In the genomic region with DNA sequence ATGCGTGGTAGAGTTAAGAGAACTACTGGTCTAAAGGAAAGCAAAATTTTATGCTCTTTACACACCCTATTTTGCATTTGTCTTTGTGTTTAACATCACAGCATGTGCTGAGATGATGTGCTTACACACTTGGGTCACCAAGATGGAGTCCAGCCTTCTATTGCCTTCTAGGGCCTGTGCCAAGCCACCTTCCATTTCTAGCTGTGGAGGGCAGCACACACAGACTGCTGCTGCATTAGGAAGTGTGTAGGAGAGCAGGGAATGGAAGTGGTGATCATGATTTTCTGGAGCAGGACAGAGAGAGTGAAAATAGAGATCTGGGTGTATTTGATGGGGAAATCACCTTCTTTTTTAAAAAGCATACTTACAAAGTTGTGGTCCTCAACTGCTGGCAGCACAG, we compare ENCODE assay signal across 14 cellular contexts.
"Had no signal": no experiment of that assay in that cellular context is flagged by ENCODE, and none has a peak within 500 bp of the region (broad histone marks: within the 10 kb centered on the region; RNA-seq: fewer than 3 reads in every experiment).

No MANE protein-coding gene starts in this region.

- H3K36me3 ChIP-seq: ascending aorta, esophagus muscularis mucosa, lower lobe of right lung, sigmoid colon, upper lobe of right lung had no signal

- DNase-seq: activated CD4-positive, alpha-beta memory T cell treated with anti-CD3 and anti-CD28 coated beads, Interleukin-2, amount 10 ng/mL, durations not matched to agents 7 days and 5 days; activated CD4-positive, alpha-beta T cell treated with anti-CD3 and anti-CD28 coated beads for 1 hour; activated T-cell treated with anti-CD3 and anti-CD28 coated beads, Interleukin-2, amount 50 U/mL, for 72 hours; dorsolateral prefrontal cortex; immature natural killer cell; lower lobe of right lung; naive B cell; sigmoid colon; stimulated activated CD4-positive, alpha-beta T cell treated with anti-CD3 and anti-CD28 coated beads, Interleukin-2, amount 100 ng/mL, for 24 hours; stimulated activated naive CD4-positive, alpha-beta T cell; T-helper 9 cell; upper lobe of right lung had no signal

- H3K4me3 ChIP-seq: ascending aorta, dorsolateral prefrontal cortex, esophagus muscularis mucosa, lower lobe of right lung, sigmoid colon, upper lobe of right lung had no signal

- H3K4me3 Mint-ChIP-seq: activated CD4-positive, alpha-beta memory T cell treated with anti-CD3 and anti-CD28 coated beads, Interleukin-2, amount 10 ng/mL, durations not matched to agents 7 days and 5 days; activated T-cell treated with anti-CD3 and anti-CD28 coated beads, Interleukin-2, amount 50 U/mL, for 72 hours; immature natural killer cell; naive B cell had no signal

- H3K4me1 ChIP-seq: ascending aorta, esophagus muscularis mucosa, lower lobe of right lung, sigmoid colon, upper lobe of right lung had no signal

- H3K27ac Mint-ChIP-seq: activated CD4-positive, alpha-beta memory T cell treated with anti-CD3 and anti-CD28 coated beads, Interleukin-2, amount 10 ng/mL, durations not matched to agents 7 days and 5 days; activated T-cell treated with anti-CD3 and anti-CD28 coated beads, Interleukin-2, amount 50 U/mL, for 72 hours; immature natural killer cell; naive B cell had no signal

- H3K9me3 ChIP-seq: ascending aorta, esophagus muscularis mucosa, lower lobe of right lung, sigmoid colon, upper lobe of right lung had no signal

- H3K27me3 ChIP-seq: ascending aorta, dorsolateral prefrontal cortex, esophagus muscularis mucosa, sigmoid colon, upper lobe of right lung had no signal

- H3K4me1 Mint-ChIP-seq: activated CD4-positive, alpha-beta memory T cell treated with anti-CD3 and anti-CD28 coated beads, Interleukin-2, amount 10 ng/mL, durations not matched to agents 7 days and 5 days; immature natural killer cell; naive B cell had no signal

- H3K9me3 Mint-ChIP-seq: activated CD4-positive, alpha-beta memory T cell treated with anti-CD3 and anti-CD28 coated beads, Interleukin-2, amount 10 ng/mL, durations not matched to agents 7 days and 5 days; naive B cell had no signal

- ATAC-seq: activated T-cell treated with anti-CD3 and anti-CD28 coated beads, Interleukin-2, amount 50 U/mL, for 72 hours; lower lobe of right lung; upper lobe of right lung had no signal

- H3K36me3 Mint-ChIP-seq: immature natural killer cell, naive B cell had no signal

- H3K27me3 Mint-ChIP-seq: activated CD4-positive, alpha-beta memory T cell treated with anti-CD3 and anti-CD28 coated beads, Interleukin-2, amount 10 ng/mL, durations not matched to agents 7 days and 5 days; naive B cell had no signal

- H3K27ac ChIP-seq: ascending aorta, dorsolateral prefrontal cortex, esophagus muscularis mucosa, lower lobe of right lung, sigmoid colon, upper lobe of right lung had no signal
